ENCODE assay signal across 37 cellular contexts in the genomic region with DNA sequence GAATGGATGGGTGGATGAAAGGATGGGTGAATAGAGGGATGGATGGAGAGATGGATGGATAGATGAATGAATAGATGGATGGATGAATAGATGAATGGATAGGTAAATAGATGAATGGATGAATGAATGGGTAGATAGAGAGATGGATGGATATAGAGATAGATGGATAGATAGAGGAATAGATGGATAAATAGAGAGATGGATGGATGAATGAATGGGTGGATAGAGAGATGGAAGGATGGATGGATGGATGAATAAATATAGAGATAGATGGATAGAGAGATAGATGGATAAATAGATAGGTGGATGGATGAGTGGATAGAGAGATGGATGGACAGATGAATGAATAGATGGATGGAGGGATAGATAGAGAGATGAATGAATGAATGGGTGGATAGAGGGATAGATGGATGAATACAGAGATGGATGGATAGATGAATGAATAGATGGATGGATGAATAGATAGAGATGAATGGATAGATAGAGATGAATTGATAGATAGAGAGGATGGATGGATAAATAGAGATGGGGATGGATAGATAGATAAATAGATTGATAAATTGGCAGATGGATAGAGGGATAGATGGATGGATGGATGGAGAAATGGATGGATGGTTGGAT.
"Had no signal": no experiment of that assay in that cellular context is flagged by ENCODE, and none has a peak within 500 bp of the region (broad histone marks: within the 10 kb centered on the region; RNA-seq: fewer than 3 reads in every experiment).

No MANE protein-coding gene starts in this region.

- H3K4me1 Mint-ChIP-seq: activated B cell treated with CpG ODN at 0.5 μM for 24 hours; activated CD4-positive, alpha-beta memory T cell treated with anti-CD3 and anti-CD28 coated beads, Interleukin-2, amount 10 ng/mL, durations not matched to agents 7 days and 5 days; activated CD4-positive, alpha-beta T cell treated with anti-CD3 and anti-CD28 coated beads, Interleukin-2, amount 10 ng/mL, durations not matched to agents 7 days and 5 days; activated CD8-positive, alpha-beta memory T cell treated with anti-CD3 and anti-CD28 coated beads, Interleukin-2, amount 10 ng/mL, durations not matched to agents 7 days and 5 days; activated naive CD4-positive, alpha-beta T cell treated with anti-CD3 and anti-CD28 coated beads, Interleukin-2, amount 10 ng/mL, durations not matched to agents 7 days and 5 days; activated naive CD4-positive, alpha-beta T cell treated with anti-CD3 and anti-CD28 coated beads, Interleukin-2, amount 50 U/mL, for 24 hours; activated naive CD8-positive, alpha-beta T cell treated with anti-CD3 and anti-CD28 coated beads, Interleukin-2, amount 10 ng/mL, durations not matched to agents 7 days and 5 days; activated naive CD8-positive, alpha-beta T cell treated with anti-CD3 and anti-CD28 coated beads, Interleukin-2, amount 50 U/mL, for 24 hours; central memory CD8-positive, alpha-beta T cell had no signal

- DNase-seq: activated B cell treated with CpG ODN at 0.5 μM for 24 hours; activated CD4-positive, alpha-beta memory T cell treated with anti-CD3 and anti-CD28 coated beads, Interleukin-2, amount 10 ng/mL, durations not matched to agents 7 days and 5 days; activated CD4-positive, alpha-beta T cell treated with anti-CD3 and anti-CD28 coated beads for 4 hours; activated CD4-positive, alpha-beta T cell treated with anti-CD3 and anti-CD28 coated beads, Interleukin-2, amount 10 ng/mL, durations not matched to agents 7 days and 5 days; activated CD4-positive, alpha-beta T cell treated with anti-CD3 and anti-CD28 coated beads, Interleukin-2, amount 50 U/mL, for 48 hours; activated CD4-positive, CD25-positive, alpha-beta regulatory T cell treated with anti-CD3 and anti-CD28 coated beads, Interleukin-2, amount 50 U/mL, for 72 hours; activated CD8-positive, alpha-beta memory T cell treated with anti-CD3 and anti-CD28 coated beads for 24 hours; activated CD8-positive, alpha-beta memory T cell treated with anti-CD3 and anti-CD28 coated beads, Interleukin-2, amount 10 ng/mL, durations not matched to agents 7 days and 5 days; activated CD8-positive, alpha-beta memory T cell treated with anti-CD3 and anti-CD28 coated beads, Interleukin-2, amount 50 U/mL, for 48 hours; activated CD8-positive, alpha-beta T cell treated with anti-CD3 and anti-CD28 coated beads, Interleukin-2, amount 10 ng/mL, durations not matched to agents 7 days and 5 days; activated effector memory CD4-positive, alpha-beta T cell treated with Interleukin-2 at 50 U/mL for 16 hours; activated gamma-delta T cell; activated naive CD4-positive, alpha-beta T cell treated with anti-CD3 and anti-CD28 coated beads, Interleukin-2, amount 10 ng/mL, durations not matched to agents 7 days and 5 days; activated naive CD4-positive, alpha-beta T cell treated with Interleukin-2 at 50 U/mL for 16 hours; activated naive CD8-positive, alpha-beta T cell treated with anti-CD3 and anti-CD28 coated beads, Interleukin-2, amount 10 ng/mL, durations not matched to agents 7 days and 5 days; activated naive CD8-positive, alpha-beta T cell treated with anti-CD3 and anti-CD28 coated beads, Interleukin-2, amount 50 U/mL, for 24 hours; activated T-cell treated with anti-CD3 and anti-CD28 coated beads, Interleukin-2, amount 50 U/mL, for 24 hours; activated T-cell treated with anti-CD3 and anti-CD28 coated beads, Interleukin-2, amount 50 U/mL, for 48 hours; amygdala; anterior cingulate cortex; caudate nucleus; cerebellar nuclear complex; T-helper 1 cell; T-helper 2 cell; T-helper 9 cell had no signal

- H3K36me3 ChIP-seq: ascending aorta, cardiac muscle cell had no signal

- H3K9me3 Mint-ChIP-seq: activated B cell treated with CpG ODN at 0.5 μM for 24 hours; activated CD4-positive, alpha-beta memory T cell treated with anti-CD3 and anti-CD28 coated beads, Interleukin-2, amount 10 ng/mL, durations not matched to agents 7 days and 5 days; activated CD4-positive, alpha-beta T cell treated with anti-CD3 and anti-CD28 coated beads, Interleukin-2, amount 10 ng/mL, durations not matched to agents 7 days and 5 days; activated naive CD4-positive, alpha-beta T cell treated with anti-CD3 and anti-CD28 coated beads, Interleukin-2, amount 10 ng/mL, durations not matched to agents 7 days and 5 days; activated naive CD4-positive, alpha-beta T cell treated with anti-CD3 and anti-CD28 coated beads, Interleukin-2, amount 50 U/mL, for 24 hours; activated naive CD8-positive, alpha-beta T cell treated with anti-CD3 and anti-CD28 coated beads, Interleukin-2, amount 50 U/mL, for 24 hours; activated T-cell treated with anti-CD3 and anti-CD28 coated beads, Interleukin-2, amount 50 U/mL, for 24 hours; activated T-helper 2 cell treated with anti-CD3 and anti-CD28 coated beads, Interferon-gamma antibody, Interleukin-2, Interleukin-4, amounts not matched to agents 10 μg/mL and 5 μg/mL and 100 μg/mL, durations not matched to agents 14 hours and 24 hours and 36 hours; central memory CD8-positive, alpha-beta T cell; T-helper 1 cell treated with Interleukin-12 subunit alpha and Interleukin-12 subunit beta and Interleukin-4 antibody, amounts not matched to agents 30 μg/mL and 1 μg/mL, for 36 hours; T-helper 2 cell treated with Interferon-gamma antibody and Interleukin-4, amounts not matched to agents 5 μg/mL and 100 μg/mL, for 36 hours had no signal

- H3K4me3 ChIP-seq: ascending aorta, cardiac muscle cell had no signal

- H3K27me3 Mint-ChIP-seq: activated B cell treated with CpG ODN at 0.5 μM for 24 hours; activated CD4-positive, alpha-beta memory T cell treated with anti-CD3 and anti-CD28 coated beads, Interleukin-2, amount 10 ng/mL, durations not matched to agents 7 days and 5 days; activated CD4-positive, alpha-beta T cell treated with anti-CD3 and anti-CD28 coated beads, Interleukin-2, amount 10 ng/mL, durations not matched to agents 7 days and 5 days; activated CD8-positive, alpha-beta memory T cell treated with anti-CD3 and anti-CD28 coated beads, Interleukin-2, amount 10 ng/mL, durations not matched to agents 7 days and 5 days; activated naive CD4-positive, alpha-beta T cell treated with anti-CD3 and anti-CD28 coated beads, Interleukin-2, amount 10 ng/mL, durations not matched to agents 7 days and 5 days; activated naive CD4-positive, alpha-beta T cell treated with anti-CD3 and anti-CD28 coated beads, Interleukin-2, amount 50 U/mL, for 24 hours; activated naive CD8-positive, alpha-beta T cell; activated naive CD8-positive, alpha-beta T cell treated with anti-CD3 and anti-CD28 coated beads, Interleukin-2, amount 10 ng/mL, durations not matched to agents 7 days and 5 days; activated naive CD8-positive, alpha-beta T cell treated with anti-CD3 and anti-CD28 coated beads, Interleukin-2, amount 50 U/mL, for 24 hours; activated T-cell treated with anti-CD3 and anti-CD28 coated beads, Interleukin-2, amount 50 U/mL, for 24 hours; brain; central memory CD8-positive, alpha-beta T cell had no signal

- H3K27ac Mint-ChIP-seq: activated B cell treated with CpG ODN at 0.5 μM for 24 hours; activated CD4-positive, alpha-beta memory T cell treated with anti-CD3 and anti-CD28 coated beads, Interleukin-2, amount 10 ng/mL, durations not matched to agents 7 days and 5 days; activated CD4-positive, alpha-beta T cell treated with anti-CD3 and anti-CD28 coated beads, Interleukin-2, amount 10 ng/mL, durations not matched to agents 7 days and 5 days; activated CD8-positive, alpha-beta memory T cell treated with anti-CD3 and anti-CD28 coated beads, Interleukin-2, amount 10 ng/mL, durations not matched to agents 7 days and 5 days; activated CD8-positive, alpha-beta T cell treated with anti-CD3 and anti-CD28 coated beads, Interleukin-2, amount 10 ng/mL, durations not matched to agents 7 days and 5 days; activated naive CD4-positive, alpha-beta T cell treated with anti-CD3 and anti-CD28 coated beads, Interleukin-2, amount 10 ng/mL, durations not matched to agents 7 days and 5 days; activated naive CD4-positive, alpha-beta T cell treated with anti-CD3 and anti-CD28 coated beads, Interleukin-2, amount 50 U/mL, for 24 hours; activated naive CD8-positive, alpha-beta T cell; activated naive CD8-positive, alpha-beta T cell treated with anti-CD3 and anti-CD28 coated beads, Interleukin-2, amount 10 ng/mL, durations not matched to agents 7 days and 5 days; activated naive CD8-positive, alpha-beta T cell treated with anti-CD3 and anti-CD28 coated beads, Interleukin-2, amount 50 U/mL, for 24 hours; activated T-cell treated with anti-CD3 and anti-CD28 coated beads, Interleukin-2, amount 50 U/mL, for 24 hours; activated T-helper 2 cell treated with anti-CD3 and anti-CD28 coated beads, Interferon-gamma antibody, Interleukin-2, Interleukin-4, amounts not matched to agents 10 μg/mL and 5 μg/mL and 100 μg/mL, durations not matched to agents 14 hours and 24 hours and 36 hours; brain; T-helper 1 cell treated with Interleukin-12 subunit alpha and Interleukin-12 subunit beta and Interleukin-4 antibody, amounts not matched to agents 30 μg/mL and 1 μg/mL, for 36 hours; T-helper 2 cell treated with Interferon-gamma antibody and Interleukin-4, amounts not matched to agents 5 μg/mL and 100 μg/mL, for 36 hours had no signal

- H3K4me3 Mint-ChIP-seq: activated B cell treated with CpG ODN at 0.5 μM for 24 hours; activated CD4-positive, alpha-beta memory T cell treated with anti-CD3 and anti-CD28 coated beads, Interleukin-2, amount 10 ng/mL, durations not matched to agents 7 days and 5 days; activated CD4-positive, alpha-beta T cell treated with anti-CD3 and anti-CD28 coated beads, Interleukin-2, amount 10 ng/mL, durations not matched to agents 7 days and 5 days; activated CD8-positive, alpha-beta memory T cell treated with anti-CD3 and anti-CD28 coated beads, Interleukin-2, amount 10 ng/mL, durations not matched to agents 7 days and 5 days; activated CD8-positive, alpha-beta T cell treated with anti-CD3 and anti-CD28 coated beads, Interleukin-2, amount 10 ng/mL, durations not matched to agents 7 days and 5 days; activated naive CD4-positive, alpha-beta T cell treated with anti-CD3 and anti-CD28 coated beads, Interleukin-2, amount 10 ng/mL, durations not matched to agents 7 days and 5 days; activated naive CD4-positive, alpha-beta T cell treated with anti-CD3 and anti-CD28 coated beads, Interleukin-2, amount 50 U/mL, for 24 hours; activated naive CD8-positive, alpha-beta T cell; activated naive CD8-positive, alpha-beta T cell treated with anti-CD3 and anti-CD28 coated beads, Interleukin-2, amount 10 ng/mL, durations not matched to agents 7 days and 5 days; activated naive CD8-positive, alpha-beta T cell treated with anti-CD3 and anti-CD28 coated beads, Interleukin-2, amount 50 U/mL, for 24 hours; activated T-cell treated with anti-CD3 and anti-CD28 coated beads, Interleukin-2, amount 50 U/mL, for 24 hours; brain; central memory CD8-positive, alpha-beta T cell; T-helper 1 cell treated with Interleukin-12 subunit alpha and Interleukin-12 subunit beta and Interleukin-4 antibody, amounts not matched to agents 30 μg/mL and 1 μg/mL, for 36 hours; T-helper 2 cell treated with Interferon-gamma antibody and Interleukin-4, amounts not matched to agents 5 μg/mL and 100 μg/mL, for 36 hours had no signal

- H3K27me3 ChIP-seq: ascending aorta had no signal

- FAIRE-seq: bronchial epithelial cell, TTC549 had no signal

- H3K36me3 Mint-ChIP-seq: activated CD8-positive, alpha-beta memory T cell treated with anti-CD3 and anti-CD28 coated beads, Interleukin-2, amount 10 ng/mL, durations not matched to agents 7 days and 5 days; activated naive CD4-positive, alpha-beta T cell treated with anti-CD3 and anti-CD28 coated beads, Interleukin-2, amount 10 ng/mL, durations not matched to agents 7 days and 5 days; activated naive CD4-positive, alpha-beta T cell treated with anti-CD3 and anti-CD28 coated beads, Interleukin-2, amount 50 U/mL, for 24 hours; activated naive CD8-positive, alpha-beta T cell; activated naive CD8-positive, alpha-beta T cell treated with anti-CD3 and anti-CD28 coated beads, Interleukin-2, amount 10 ng/mL, durations not matched to agents 7 days and 5 days had no signal

- H3K4me1 ChIP-seq: ascending aorta had no signal

- ATAC-seq: activated CD8-positive, alpha-beta memory T cell treated with anti-CD3 and anti-CD28 coated beads, Interleukin-2, amount 10 ng/mL, durations not matched to agents 7 days and 5 days; activated CD8-positive, alpha-beta T cell treated with anti-CD3 and anti-CD28 coated beads, Interleukin-2, amount 10 ng/mL, durations not matched to agents 7 days and 5 days; activated naive CD8-positive, alpha-beta T cell treated with anti-CD3 and anti-CD28 coated beads, Interleukin-2, amount 50 U/mL, for 24 hours had no signal

- H3K9me3 ChIP-seq: ascending aorta had no signal

- H3K27ac ChIP-seq: ascending aorta, cardiac muscle cell, VCaP had no signal
